ENCODE assay signal across 14 cellular contexts in the genomic region with DNA sequence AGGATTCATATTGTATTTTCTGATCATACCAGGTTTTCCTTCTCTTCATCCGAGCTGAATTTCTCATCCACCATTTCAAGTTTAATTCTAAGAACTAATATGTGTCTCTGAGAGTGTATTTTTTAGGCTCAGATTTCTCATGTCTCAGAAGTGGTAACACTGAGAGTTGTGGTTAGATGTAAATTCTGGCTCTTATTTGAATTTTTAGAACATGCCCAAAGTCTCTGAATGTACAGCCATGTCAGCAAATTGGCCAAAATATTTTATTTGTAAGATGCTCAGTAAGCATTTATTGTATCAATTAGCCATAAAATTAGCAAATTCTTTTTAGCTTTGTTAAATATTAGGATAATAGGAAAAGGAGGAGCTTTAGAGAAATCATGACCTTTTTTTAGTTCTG. TPM values are rescaled to one million over a fixed set of nuclear protein-coding genes. Genes with fewer than 3 reads are reported as not detected.
DNase-seq lines count a peak whose midpoint lies in the region; ATAC-seq lines count a peak whose summit lies in the region.
"Had no signal": no experiment of that assay in that cellular context is flagged by ENCODE, and none has a peak within 500 bp of the region (broad histone marks: within the 10 kb centered on the region; RNA-seq: fewer than 3 reads in every experiment).

No MANE protein-coding gene starts in this region.

- H3K9me3 Mint-ChIP-seq in activated naive CD8-positive, alpha-beta T cell treated with anti-CD3 and anti-CD28 coated beads, Interleukin-2, amount 10 ng/mL, durations not matched to agents 7 days and 5 days: no peaks in the 10 kb centered on the region
- H3K9me3 Mint-ChIP-seq: activated T-cell treated with anti-CD3 and anti-CD28 coated beads, Interleukin-2, amount 50 U/mL, for 4 hours; neural crest cell had no signal

- ATAC-seq in GM18519 (IDR thresholded peaks at IDR 0.05; ENCODE audit: low FRiP score, unreplicated experiment) (peak; percentile 41), GM21360 (IDR thresholded peaks at IDR 0.05; ENCODE audit: unreplicated experiment) (peak; percentile 69), HG02938 (IDR thresholded peaks at IDR 0.05; ENCODE audit: unreplicated experiment) (peak; percentile 45)
- peak; percentile 8 for ATAC-seq in activated naive CD8-positive, alpha-beta T cell treated with anti-CD3 and anti-CD28 coated beads, Interleukin-2, amount 10 ng/mL, durations not matched to agents 7 days and 5 days (ENCODE audit: low read depth)

- H3K27me3 Mint-ChIP-seq in activated naive CD8-positive, alpha-beta T cell treated with anti-CD3 and anti-CD28 coated beads, Interleukin-2, amount 10 ng/mL, durations not matched to agents 7 days and 5 days: peaks cover 18% of the 10 kb centered on the region

- peaks cover 9% of the 10 kb centered on the region for H3K4me1 Mint-ChIP-seq in activated naive CD8-positive, alpha-beta T cell treated with anti-CD3 and anti-CD28 coated beads, Interleukin-2, amount 10 ng/mL, durations not matched to agents 7 days and 5 days
- H3K4me1 Mint-ChIP-seq: neural crest cell had no signal

- no peaks in the 10 kb centered on the region for H3K36me3 Mint-ChIP-seq in activated naive CD8-positive, alpha-beta T cell treated with anti-CD3 and anti-CD28 coated beads, Interleukin-2, amount 10 ng/mL, durations not matched to agents 7 days and 5 days

- POLR2A ChIA-PET in activated naive CD8-positive, alpha-beta T cell treated with anti-CD3 and anti-CD28 coated beads, Interleukin-2, amount 10 ng/mL, durations not matched to agents 7 days and 5 days (lab: Charles Lee): no interaction called here

- peak overlapping the region; percentile 6 for H3K4me3 Mint-ChIP-seq in activated naive CD8-positive, alpha-beta T cell treated with anti-CD3 and anti-CD28 coated beads, Interleukin-2, amount 10 ng/mL, durations not matched to agents 7 days and 5 days
- H3K4me3 Mint-ChIP-seq: activated T-cell treated with anti-CD3 and anti-CD28 coated beads, Interleukin-2, amount 50 U/mL, for 4 hours; neural crest cell had no signal

- DNase-seq in activated naive CD8-positive, alpha-beta T cell treated with anti-CD3 and anti-CD28 coated beads, Interleukin-2, amount 10 ng/mL, durations not matched to agents 7 days and 5 days: no peak
- no peak for DNase-seq in activated CD4-positive, alpha-beta T cell treated with anti-CD3 and anti-CD28 coated beads for 48 hours
- DNase-seq in GM19238 (ENCODE audit: insufficient read length, low spot score): no peak
- no peak for DNase-seq in hippocampal formation (lab: John Stamatoyannopoulos, UW)
- DNase-seq: activated CD4-positive, CD25-positive, alpha-beta regulatory T cell treated with anti-CD3 and anti-CD28 coated beads, Interleukin-2, amount 50 U/mL, for 72 hours; activated T-cell treated with anti-CD3 and anti-CD28 coated beads, Interleukin-2, amount 50 U/mL, for 4 hours; dermis blood vessel endothelial cell; KBM-7; NCI-H524; stomach had no signal

- peak overlapping the region; percentile 37 for H3K27ac Mint-ChIP-seq in activated naive CD8-positive, alpha-beta T cell treated with anti-CD3 and anti-CD28 coated beads, Interleukin-2, amount 10 ng/mL, durations not matched to agents 7 days and 5 days

RNA-seq across cellular contexts. Expression of gene SV2C, which starts 16.6 kb away (rescaled TPM):
- under 1 TPM; 0.03 TPM for total RNA-seq in activated naive CD8-positive, alpha-beta T cell treated with anti-CD3 and anti-CD28 coated beads, Interleukin-2, amount 10 ng/mL, durations not matched to agents 7 days and 5 days
- total RNA-seq: activated T-cell treated with anti-CD3 and anti-CD28 coated beads, Interleukin-2, amount 50 U/mL, for 4 hours; dermis blood vessel endothelial cell had no signal

Comparison
In these comparisons a context has a peak if more than half of its experiments do, and no peak if none do; other contexts are left out.
1. ATAC-seq: peak in every context shown above with its lines; median percentile 69 in GM21360; 45 in HG02938; 41 in GM18519; 8 in activated naive CD8-positive, alpha-beta T cell treated with anti-CD3 and anti-CD28 coated beads, Interleukin-2, amount 10 ng/mL, durations not matched to agents 7 days and 5 days.